ENCODE assay signal across 1 cellular context in genomic region chr6:71404145-71404966, GRCh38.
TF ChIP-seq lines count a peak whose summit lies in the region.

No MANE protein-coding gene starts in this region.

TF ChIP-seq in SK-N-SH treated with all-trans-retinoic acid at 6 μM for 48 hours, 23 proteins besides CTCF, POLR2A, EP300 and RAD21 (continued from another document):
- TF ChIP-seq ZFP3 (CRISPR knock-in tag; IDR thresholded peaks at IDR 0.05): no peak
- no peak for TF ChIP-seq ZC3H10 (CRISPR knock-in tag; IDR thresholded peaks at IDR 0.05)
- no peak for TF ChIP-seq GLIS3 (CRISPR knock-in tag; IDR thresholded peaks at IDR 0.05)
- no peak for TF ChIP-seq ZNF8 (CRISPR knock-in tag; IDR thresholded peaks at IDR 0.05)
TF ChIP-seq in SK-N-SH treated with all-trans-retinoic acid at 6 μM for 48 hours: peak in this region for 4.
